8 cellular contexts compared by ENCODE assay signal in the genomic region with DNA sequence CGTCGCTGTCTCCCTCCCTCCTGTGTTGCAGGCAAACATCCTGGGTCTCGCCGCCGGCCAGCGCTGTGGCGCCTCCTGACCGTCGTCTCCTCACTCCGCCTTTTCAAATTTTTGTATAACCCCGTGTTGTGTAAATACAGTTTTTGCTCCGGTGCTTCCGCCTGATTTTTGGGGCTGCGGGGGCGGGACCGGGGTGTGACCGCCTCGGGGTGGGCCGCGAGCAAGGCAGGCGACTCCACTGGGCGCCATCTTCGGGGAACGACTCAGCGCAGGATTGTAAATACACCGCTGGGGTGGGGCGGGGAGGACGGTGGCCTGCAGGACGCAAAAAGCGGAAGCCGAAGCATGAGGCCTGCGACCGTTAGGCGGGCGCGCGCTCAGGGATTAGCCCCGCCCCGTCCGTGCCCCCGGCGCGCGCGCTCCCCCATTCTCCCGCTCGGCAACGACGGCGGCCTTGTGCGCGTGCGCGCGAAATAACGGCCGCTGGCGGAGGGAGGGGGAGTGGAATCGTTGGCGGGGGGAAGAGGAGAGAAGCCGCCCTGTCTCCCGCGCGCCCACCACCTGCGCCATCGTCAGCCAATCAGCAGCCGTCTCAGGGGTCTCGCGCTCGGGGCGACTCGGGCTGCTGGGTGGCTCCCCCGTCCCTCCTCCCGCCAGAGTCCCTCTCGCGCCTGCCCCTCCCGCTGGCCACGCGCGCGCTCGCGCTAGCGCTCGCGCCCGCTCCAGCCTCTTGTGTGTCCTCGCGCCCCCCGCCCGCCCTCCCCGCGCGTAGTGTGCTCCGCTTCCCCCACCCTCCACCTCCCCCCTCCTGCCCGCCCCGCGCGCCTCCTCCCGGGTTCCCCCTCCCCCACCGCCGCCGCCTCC.
A peak's percentile ranks its signal among the peaks of the same experiment; 100 is the strongest.
DNase-seq lines count a peak whose midpoint lies in the region; ATAC-seq lines count a peak whose summit lies in the region.

No MANE protein-coding gene starts in this region.

- H4K20me1 ChIP-seq in BLaER1 treated with 17β-estradiol and CSF1 and Interleukin-3, amounts not matched to agents 10 nM and 100 nM = peaks cover 19 to 28% (median 24%) of the 10 kb centered on the region in 11 experiments; a peak in 21 of 22 replicates

- no peaks in the 10 kb centered on the region for H3K27me3 ChIP-seq in BLaER1 treated with 17β-estradiol and CSF1 and Interleukin-3, amounts not matched to agents 10 nM and 100 nM

- H3K9ac ChIP-seq in BLaER1 treated with 17β-estradiol and CSF1 and Interleukin-3, amounts not matched to agents 10 nM and 100 nM = peak overlapping the region; percentile 92 to 97 (median 94)

- DNase-seq in NCI-H526 treated with DMSO at 0.1 percent for 48 hours (lab: John Stamatoyannopoulos, UW) = peak; percentile 99
- DNase-seq in activated CD4-positive, alpha-beta T cell treated with anti-CD3 and anti-CD28 coated beads, Interleukin-2, amount 50 U/mL, for 1 hour = peak; percentile 97
- DNase-seq in cortex of kidney (lab: John Stamatoyannopoulos, UW) = peak; percentile 59
- peak; percentile 100 for DNase-seq in left kidney (ENCODE audit: low read depth, low spot score)
- DNase-seq in stimulated activated CD4-positive, alpha-beta T cell treated with anti-CD3 and anti-CD28 coated beads, Interleukin-1b, Interleukin-23, amount 100 ng/mL, for 4 hours (ENCODE audit: low read depth in 2 of 2) = peak; percentile 96 to 97

- H3K4me2 ChIP-seq in BLaER1 treated with 17β-estradiol and CSF1 and Interleukin-3, amounts not matched to agents 10 nM and 100 nM = peak overlapping the region; percentile 77 to 99 (median 96)

- peak overlapping the region; percentile 67 to 79 (median 74) for H3K4me3 ChIP-seq in BLaER1 treated with 17β-estradiol and CSF1 and Interleukin-3, amounts not matched to agents 10 nM and 100 nM

- peak overlapping the region; percentile 91 to 98 (median 96) for H3K27ac ChIP-seq in BLaER1 treated with 17β-estradiol and CSF1 and Interleukin-3, amounts not matched to agents 10 nM and 100 nM

- H3K4me1 ChIP-seq in BLaER1 treated with 17β-estradiol and CSF1 and Interleukin-3, amounts not matched to agents 10 nM and 100 nM = peaks cover 42 to 59% (median 48%) of the 10 kb centered on the region in 10 experiments

- H3K36me3 ChIP-seq in BLaER1 treated with 17β-estradiol and CSF1 and Interleukin-3, amounts not matched to agents 10 nM and 100 nM = peaks cover 20 to 74% (median 57%) of the 10 kb centered on the region in 11 experiments; a peak in 21 of 22 replicates

- no peaks in the 10 kb centered on the region for H3K9me3 ChIP-seq in BLaER1 treated with 17β-estradiol and CSF1 and Interleukin-3, amounts not matched to agents 10 nM and 100 nM (replicated peaks in 1 of 11)

- ATAC-seq in GM19324 (IDR thresholded peaks at IDR 0.05; ENCODE audit: low FRiP score, unreplicated experiment) = peak; percentile 66
- peak; percentile 35 for ATAC-seq in HG03457 (IDR thresholded peaks at IDR 0.05; ENCODE audit: unreplicated experiment)

Comparison
In these comparisons a context has a peak if more than half of its experiments do, and no peak if none do; other contexts are left out.
1. Peak in every context shown above with its lines: DNase-seq, ATAC-seq, H3K4me3 ChIP-seq and H3K27ac ChIP-seq.